Comparison of ENCODE assay signal across 10 cellular contexts in the genomic region with DNA sequence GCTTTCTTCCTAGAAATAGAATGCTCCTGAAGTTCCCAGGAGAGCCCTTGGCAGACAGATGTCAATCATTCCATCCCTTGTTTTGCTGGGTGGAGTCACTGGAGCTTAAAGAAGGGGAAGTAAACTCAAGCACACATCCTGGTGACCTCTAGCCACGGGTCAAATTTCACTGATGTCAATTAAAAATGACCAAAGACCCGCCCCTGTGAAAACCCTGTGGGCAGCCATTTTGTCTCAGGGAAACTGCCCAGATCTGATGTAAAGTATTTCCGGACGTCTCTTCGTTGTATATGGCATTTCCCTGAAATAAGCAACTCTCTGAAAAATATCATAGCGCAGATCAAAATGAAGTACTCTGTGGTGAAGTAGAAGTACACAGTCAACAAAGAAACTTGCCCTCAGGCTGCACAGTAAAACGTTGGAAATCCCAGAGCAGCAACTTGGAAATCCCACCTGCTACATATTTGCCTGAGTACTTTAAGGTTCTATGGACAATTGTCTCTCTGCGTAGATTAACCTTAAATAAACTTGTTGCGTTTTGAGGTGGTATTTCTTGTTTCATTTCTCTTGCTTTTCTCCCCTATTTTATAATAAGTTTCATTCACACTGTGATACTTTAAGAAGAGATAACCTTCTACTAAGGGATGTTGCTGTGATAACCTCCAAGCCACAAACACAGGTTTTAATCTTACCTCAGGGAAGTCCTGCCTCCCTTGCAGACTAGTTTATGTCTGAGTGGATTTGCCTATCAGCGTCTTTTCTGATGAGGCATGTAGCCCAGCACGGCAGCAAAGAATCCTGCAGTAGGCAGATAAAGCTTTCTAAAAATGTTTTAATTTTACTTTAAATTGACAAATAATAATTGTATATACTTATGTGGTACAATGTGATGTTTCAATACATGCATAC.
DNase-seq lines count a peak whose midpoint lies in the region; ATAC-seq and TF ChIP-seq lines count a peak whose summit lies in the region.
"Had no signal": no experiment of that assay in that cellular context is flagged by ENCODE, and none has a peak within 500 bp of the region (broad histone marks: within the 10 kb centered on the region; RNA-seq: fewer than 3 reads in every experiment).

No MANE protein-coding gene starts in this region.

- H4K91ac ChIP-seq in trophoblast cell (ENCODE audit: low read depth, low read length): no peak overlapping the region

- no peaks in the 10 kb centered on the region for H3K36me3 Mint-ChIP-seq in activated naive CD4-positive, alpha-beta T cell treated with anti-CD3 and anti-CD28 coated beads, Interleukin-2, amount 50 U/mL, for 72 hours
- H3K36me3 Mint-ChIP-seq in activated CD8-positive, alpha-beta T cell treated with anti-CD3 and anti-CD28 coated beads for 36 hours (ENCODE audit: low read depth): no peaks in the 10 kb centered on the region

- H3K4ac ChIP-seq in trophoblast cell (ENCODE audit: low read depth, low read length): no peak overlapping the region

- CTCF ChIA-PET in activated CD8-positive, alpha-beta T cell treated with anti-CD3 and anti-CD28 coated beads for 36 hours (lab: Charles Lee): no interaction called here

- H3K4me3 ChIP-seq in trophoblast cell (ENCODE audit: low read depth, low read length) (no peak overlapping the region), upper lobe of right lung (no peak overlapping the region)
- H3K4me3 ChIP-seq: right lobe of liver had no signal

- no peak overlapping the region for H4K12ac ChIP-seq in trophoblast cell (ENCODE audit: low read depth, low read length)

- no peaks in the 10 kb centered on the region for H3K9me3 Mint-ChIP-seq in activated naive CD4-positive, alpha-beta T cell treated with anti-CD3 and anti-CD28 coated beads, Interleukin-2, amount 50 U/mL, for 72 hours
- H3K9me3 Mint-ChIP-seq in activated CD8-positive, alpha-beta T cell treated with anti-CD3 and anti-CD28 coated beads for 36 hours: no peaks in the 10 kb centered on the region

- peaks cover 12% of the 10 kb centered on the region for H3K27me3 Mint-ChIP-seq in activated CD8-positive, alpha-beta T cell treated with anti-CD3 and anti-CD28 coated beads for 36 hours

- no peaks in the 10 kb centered on the region for H3K79me2 ChIP-seq in trophoblast cell (ENCODE audit: control insufficient read depth, insufficient read depth, low read length, poor library complexity)

- no peaks in the 10 kb centered on the region for H3K4me1 Mint-ChIP-seq in activated CD8-positive, alpha-beta T cell treated with anti-CD3 and anti-CD28 coated beads for 36 hours (ENCODE audit: low read depth)

- H3K27ac Mint-ChIP-seq in activated naive CD4-positive, alpha-beta T cell treated with anti-CD3 and anti-CD28 coated beads, Interleukin-2, amount 50 U/mL, for 72 hours: no peak overlapping the region
- no peak overlapping the region for H3K27ac Mint-ChIP-seq in activated CD8-positive, alpha-beta T cell treated with anti-CD3 and anti-CD28 coated beads for 36 hours

- no peak overlapping the region for H4K8ac ChIP-seq in trophoblast cell (ENCODE audit: low read depth, low read length)

- TF ChIP-seq POLR2A in GM19193 (IDR thresholded peaks at IDR 0.05; ENCODE audit: extremely low read depth, insufficient read depth, insufficient read length): peak; percentile 40

- no peak overlapping the region for H3K18ac ChIP-seq in trophoblast cell (ENCODE audit: low read length)

- no peak overlapping the region for H3K14ac ChIP-seq in trophoblast cell (ENCODE audit: low read length)

- no peaks in the 10 kb centered on the region for H3K79me1 ChIP-seq in trophoblast cell (ENCODE audit: low read length)

- no peak overlapping the region for H3K23ac ChIP-seq in trophoblast cell (ENCODE audit: low read length)

- H3K4me3 Mint-ChIP-seq in activated CD8-positive, alpha-beta T cell treated with anti-CD3 and anti-CD28 coated beads for 36 hours: no peak overlapping the region

- H3K9ac ChIP-seq in trophoblast cell (ENCODE audit: low read length): no peak overlapping the region

- H3K4me2 ChIP-seq in trophoblast cell (ENCODE audit: low read length): no peak overlapping the region

- no peaks in the 10 kb centered on the region for H3K27me3 ChIP-seq in trophoblast cell (ENCODE audit: insufficient read depth, low read length)
- H3K27me3 ChIP-seq in upper lobe of right lung: no peaks in the 10 kb centered on the region
- H3K27me3 ChIP-seq: right lobe of liver had no signal

- H3K27ac ChIP-seq in trophoblast cell (ENCODE audit: low read depth, low read length) (no peak overlapping the region), upper lobe of right lung (no peak overlapping the region)
- H3K27ac ChIP-seq: right lobe of liver, WERI-Rb-1 had no signal

- POLR2A ChIA-PET in activated CD8-positive, alpha-beta T cell treated with anti-CD3 and anti-CD28 coated beads for 36 hours (lab: Charles Lee): no interaction called here

- H2BK5ac ChIP-seq in trophoblast cell (ENCODE audit: low read depth, low read length, poor library complexity): no peak overlapping the region

- ATAC-seq in HG02763 (IDR thresholded peaks at IDR 0.05; ENCODE audit: unreplicated experiment): peak; percentile 51
- no peak for ATAC-seq in upper lobe of right lung
- no peak for ATAC-seq in activated naive CD4-positive, alpha-beta T cell treated with anti-CD3 and anti-CD28 coated beads, Interleukin-2, amount 50 U/mL, for 72 hours
- no peak for ATAC-seq in activated CD8-positive, alpha-beta T cell treated with anti-CD3 and anti-CD28 coated beads for 36 hours
- ATAC-seq: right lobe of liver had no signal

- H3K4me1 ChIP-seq in trophoblast cell (ENCODE audit: control insufficient read depth in 1 of 2, insufficient read depth in 2 of 2, low read length in 2 of 2): no peaks in the 10 kb centered on the region
- H3K4me1 ChIP-seq in upper lobe of right lung: no peaks in the 10 kb centered on the region
- H3K4me1 ChIP-seq: right lobe of liver had no signal

- peak; percentile 53 to 69 for DNase-seq in NCI-H526 (lab: John Stamatoyannopoulos, UW)
- peak; percentile 27 to 48 for DNase-seq in trophoblast cell
- DNase-seq in upper lobe of right lung: no peak
- no peak for DNase-seq in activated naive CD4-positive, alpha-beta T cell treated with anti-CD3 and anti-CD28 coated beads, Interleukin-2, amount 50 U/mL, for 72 hours (ENCODE audit: low spot score in 2 of 2)
- DNase-seq in activated CD8-positive, alpha-beta T cell treated with anti-CD3 and anti-CD28 coated beads for 36 hours: no peak
- DNase-seq: NCI-H146, right lobe of liver, WERI-Rb-1 had no signal

- H2AK5ac ChIP-seq in trophoblast cell (ENCODE audit: low read length): no peak overlapping the region

- no peaks in the 10 kb centered on the region for H3K36me3 ChIP-seq in trophoblast cell (ENCODE audit: control insufficient read depth in 1 of 2, insufficient read depth in 2 of 2, low read length in 2 of 2)
- no peaks in the 10 kb centered on the region for H3K36me3 ChIP-seq in upper lobe of right lung
- H3K36me3 ChIP-seq: right lobe of liver, WERI-Rb-1 had no signal

- WGBS in trophoblast cell (ENCODE audit: extremely low coverage, insufficient coverage, insufficient read length): no CpG with 5 or more reads among the region's 11 CpGs

- no peaks in the 10 kb centered on the region for H3K9me3 ChIP-seq in trophoblast cell (ENCODE audit: insufficient read depth, low read depth, low read length)
- no peaks in the 10 kb centered on the region for H3K9me3 ChIP-seq in upper lobe of right lung
- H3K9me3 ChIP-seq: right lobe of liver had no signal

- no peak overlapping the region for H2BK12ac ChIP-seq in trophoblast cell (ENCODE audit: low read length)

- no peak overlapping the region for H2AFZ ChIP-seq in trophoblast cell (ENCODE audit: insufficient read depth, low read length, poor library complexity)

- TF ChIP-seq CTCF in upper lobe of right lung (IDR thresholded peaks at IDR 0.05): no peak
- no peak for TF ChIP-seq CTCF in activated CD8-positive, alpha-beta T cell treated with anti-CD3 and anti-CD28 coated beads for 36 hours (IDR thresholded peaks at IDR 0.05)

- intact Hi-C loops in upper lobe of right lung (cut with DNase I): no loop called here
- intact Hi-C loops in activated CD8-positive, alpha-beta T cell treated with anti-CD3 and anti-CD28 coated beads for 36 hours (cut with micrococcal nuclease): no loop called here

- H2BK120ac ChIP-seq in trophoblast cell (ENCODE audit: insufficient read depth, low read length, poor library complexity): no peak overlapping the region

Comparison
In these comparisons a context has a peak if more than half of its experiments do, and no peak if none do; other contexts are left out.
1. DNase-seq: peak in NCI-H526 (2 of 2) and trophoblast cell (2 of 2); none in upper lobe of right lung (single experiment), activated naive CD4-positive, alpha-beta T cell treated with anti-CD3 and anti-CD28 coated beads, Interleukin-2, amount 50 U/mL, for 72 hours (0 of 2) and activated CD8-positive, alpha-beta T cell treated with anti-CD3 and anti-CD28 coated beads for 36 hours (single experiment).